In genomic region chr11:119592642-119593041, GRCh38 we compare ENCODE assay signal across 17 cellular contexts.
DNase-seq lines count a peak whose midpoint lies in the region; ATAC-seq lines count a peak whose summit lies in the region.
"Had no signal": no experiment of that assay in that cellular context is flagged by ENCODE, and none has a peak within 500 bp of the region (broad histone marks: within the 10 kb centered on the region; RNA-seq: fewer than 3 reads in every experiment).

No MANE protein-coding gene starts in this region.

- no peaks in the 10 kb centered on the region for H3K27me3 ChIP-seq in esophagus (ENCODE audit: control insufficient read depth in 1 of 2, insufficient read depth in 2 of 2, low read length in 2 of 2)

- DNase-seq in Ammon's horn (ENCODE audit: low spot score), result peak; percentile 51
- peak; percentile 74 for DNase-seq in midbrain (lab: John Stamatoyannopoulos, UW)
- DNase-seq in stromal cell of bone marrow (ENCODE audit: low read depth), result peak; percentile 82
- no peak for DNase-seq in effector CD4-positive, alpha-beta T cell
- DNase-seq: activated naive CD4-positive, alpha-beta T cell treated with anti-CD3 and anti-CD28 coated beads, Interleukin-2, amount 10 ng/mL, durations not matched to agents 7 days and 5 days; activated T-cell treated with anti-CD3 and anti-CD28 coated beads, Interleukin-2, amount 50 U/mL, for 24 hours; NCI-H1417 treated with DMSO at 0.1 percent for 48 hours; NCI-H2171; NCI-H69; small intestine; stimulated activated CD4-positive, alpha-beta T cell treated with anti-CD3 and anti-CD28 coated beads, Interleukin-4, amount 100 ng/mL, for 1 hour had no signal

- peaks cover 0 to 12% of the 10 kb centered on the region in 2 donors for H3K4me1 ChIP-seq in esophagus (ENCODE audit: control insufficient read depth in 2 of 2, insufficient read depth in 2 of 2, low read length in 1 of 2)
- H3K4me1 ChIP-seq: parathyroid adenoma had no signal

- H3K27ac ChIP-seq in esophagus (ENCODE audit: low read depth in 2 of 2, low read length in 1 of 2), result peak overlapping the region; percentile 45 to 78
- H3K27ac ChIP-seq: parathyroid adenoma had no signal

- H3K4me3 ChIP-seq in esophagus (ENCODE audit: low read depth in 1 of 2, low read length in 2 of 2), result no peak overlapping the region
- H3K4me3 ChIP-seq: lung had no signal

- H3K36me3 ChIP-seq in esophagus (ENCODE audit: control insufficient read depth in 2 of 2, insufficient read depth in 2 of 2, low read length in 1 of 2), result no peaks in the 10 kb centered on the region

- no peaks in the 10 kb centered on the region for H3K9me3 ChIP-seq in esophagus (ENCODE audit: control insufficient read depth in 2 of 2, insufficient read depth in 1 of 2, low read depth in 1 of 2, low read length in 1 of 2)

- WGBS in esophagus, 2 donors, result 34 to 55% methylated on average over 5 of the region's 5 CpGs

- ATAC-seq in GM21825 (IDR thresholded peaks at IDR 0.05; ENCODE audit: unreplicated experiment) (no peak), HG03432 (IDR thresholded peaks at IDR 0.05; ENCODE audit: unreplicated experiment) (no peak), GM21447 (IDR thresholded peaks at IDR 0.05; ENCODE audit: unreplicated experiment) (no peak)
